8 cellular contexts compared by ENCODE assay signal in genomic region chr2:24084386-24085375, GRCh38. TPM values are rescaled to one million over a fixed set of nuclear protein-coding genes. Genes with fewer than 3 reads are reported as not detected.
DNase-seq lines count a peak whose midpoint lies in the region; ATAC-seq and TF ChIP-seq lines count a peak whose summit lies in the region.

TSS of gene TP53I3 (minus strand) at chr2:24084834. CDS start at chr2:24084326, 508 bp downstream.

- peak within 1 kb of the TSS; percentile 87 for H3K9ac ChIP-seq in GM23248
- peak within 1 kb of the TSS; percentile 84 for H3K9ac ChIP-seq in Karpas-422 (ENCODE audit: low read length)

- H3K27me3 ChIP-seq in GM23248 (replicated peaks; ENCODE audit: insufficient read depth) (no peaks in the 10 kb centered on the region), Karpas-422 (ENCODE audit: low read length) (no peaks in the 10 kb centered on the region), foreskin keratinocyte (no peaks in the 10 kb centered on the region), neuron (ENCODE audit: insufficient read depth, low read length) (no peaks in the 10 kb centered on the region)

- H4K20me1 ChIP-seq in GM23248 (ENCODE audit: insufficient read depth): no peaks in the 10 kb centered on the region
- no peaks in the 10 kb centered on the region for H4K20me1 ChIP-seq in Karpas-422 (ENCODE audit: insufficient read depth, low read depth, low read length)

- peak; percentile 91 for ATAC-seq in foreskin keratinocyte

- H3K36me3 ChIP-seq in GM23248 (ENCODE audit: low read depth) (peaks cover 6% of the 10 kb centered on the region; the same call in 1 of the 2 replicates), Karpas-422 (ENCODE audit: insufficient read depth, low read length) (no peaks in the 10 kb centered on the region; the same call in 1 of the 2 replicates), neuron (ENCODE audit: insufficient read depth, low read length) (peaks cover 18% of the 10 kb centered on the region)

- TF ChIP-seq CTCF in RWPE1 (conservative IDR thresholded peaks at IDR 0.05; ENCODE audit: low read depth) (peak; percentile 96), foreskin keratinocyte (conservative IDR thresholded peaks at IDR 0.05) (peak; percentile 99)

- DNase-seq in ELR (ENCODE audit: low read depth): peak; percentile 89
- peak; percentile 94 for DNase-seq in GM23248
- DNase-seq in Karpas-422: peak; percentile 94
- peak; percentile 78 for DNase-seq in RWPE1 (ENCODE audit: low spot score)
- peak; percentile 73 for DNase-seq in activated gamma-delta T cell treated with anti-CD3 and anti-CD28 coated beads, Interleukin-2, amount 50 U/mL, for 16 hours (ENCODE audit: low read depth)
- peak; percentile 78 to 81 for DNase-seq in foreskin keratinocyte
- DNase-seq in stromal cell of bone marrow (ENCODE audit: low read depth): peak; percentile 77

- H3K79me2 ChIP-seq in GM23248 (ENCODE audit: insufficient read depth) (peaks cover 12% of the 10 kb centered on the region; the same call in 1 of the 2 replicates), Karpas-422 (ENCODE audit: low read length) (no peaks in the 10 kb centered on the region)

- H3K4me3 ChIP-seq in GM23248: peak within 1 kb of the TSS; percentile 90
- peak within 1 kb of the TSS; percentile 70 for H3K4me3 ChIP-seq in Karpas-422 (ENCODE audit: low read length)
- peak within 1 kb of the TSS; percentile 61 for H3K4me3 ChIP-seq in neuron (ENCODE audit: low read length)

- H3K9me3 ChIP-seq in GM23248 (ENCODE audit: low read depth) (no peaks in the 10 kb centered on the region), Karpas-422 (ENCODE audit: low read length) (no peaks in the 10 kb centered on the region), neuron (ENCODE audit: low read length) (no peaks in the 10 kb centered on the region)

- H3K4me2 ChIP-seq in GM23248 (ENCODE audit: unreplicated experiment): peak within 1 kb of the TSS; percentile 93
- H3K4me2 ChIP-seq in Karpas-422 (ENCODE audit: low read depth, low read length, poor library complexity, severe bottlenecking): peak within 1 kb of the TSS; percentile 97

- CTCF ChIA-PET in RWPE1 (lab: Yijun Ruan, JAX): interaction anchor here (0.5 to 1.6 kb wide), 15 partner anchors 7 to 187 kb away, joined by 3 to 10 read pairs (median 3); partner anchors contain the start of gene ATAD2B

- H3K9me2 ChIP-seq in GM23248 (ENCODE audit: insufficient read depth) (no peaks in the 10 kb centered on the region), Karpas-422 (replicated peaks; ENCODE audit: insufficient read depth, low read length) (no peaks in the 10 kb centered on the region)

- 0 out of 2 replicates have a peak, but pooled peaks cover 10% of the 10 kb centered on the region for H3F3A ChIP-seq in GM23248 (ENCODE audit: insufficient read depth)

- H3K27ac ChIP-seq in GM23248 (peak within 1 kb of the TSS; percentile 77), Karpas-422 (ENCODE audit: low read length) (peak within 1 kb of the TSS; percentile 93), RWPE1 (peak within 1 kb of the TSS; percentile 97), foreskin keratinocyte (peak within 1 kb of the TSS; percentile 45)

- H2AFZ ChIP-seq in GM23248: peak within 1 kb of the TSS; percentile 97
- H2AFZ ChIP-seq in Karpas-422 (ENCODE audit: low read length): peak within 1 kb of the TSS; percentile 90
- peak within 1 kb of the TSS; percentile 20 for H2AFZ ChIP-seq in neuron (ENCODE audit: low read depth, low read length)

- 0 out of 2 replicates have a peak, but pooled peaks cover 6% of the 10 kb centered on the region for H3K4me1 ChIP-seq in GM23248 (ENCODE audit: insufficient read depth)
- peaks cover 18% of the 10 kb centered on the region for H3K4me1 ChIP-seq in Karpas-422 (ENCODE audit: low read length)
- peaks cover 4% of the 10 kb centered on the region for H3K4me1 ChIP-seq in foreskin keratinocyte
- peaks cover 14% of the 10 kb centered on the region for H3K4me1 ChIP-seq in neuron (ENCODE audit: insufficient read depth, low read length)

- 0 to 1% methylated on average over 34 to 45 of the region's 50 CpGs for WGBS in GM23248 (ENCODE audit: low coverage in 1 of 2, low lambda C conversion rate in 2 of 2, missing lambda C conversion rate in 2 of 2), 2 experiments

- POLR2A ChIA-PET in RWPE1 (lab: Yijun Ruan, JAX; ENCODE audit: low non-redundant PET): interaction anchor here (1.0 kb wide), 1 partner anchor 157 kb away, joined by 12 read pairs; no protein-coding TSS in a partner anchor

- in situ Hi-C loops in GM23248 (cut with MboI): no loop called here

RNA-seq across cellular contexts. Expression of gene TP53I3, which starts in this region (rescaled TPM):
- 74.1 and 76.2 TPM in 2 replicates for total RNA-seq in GM23248 (2014; rRNA removed; shearing (Covaris generic))
- polyA plus RNA-seq in GM23248 (2016; fragmentation: Nextera tagmentation; extraction: Ambion mirVana) (81.7 and 85.3 TPM in 2 replicates), foreskin keratinocyte (39.4 and 61.3 TPM in 2 replicates)
- total RNA-seq in Karpas-422 (2014; rRNA removed; shearing (Covaris generic); ENCODE audit: low replicate concordance): 3.4 and 13.5 TPM in 2 replicates
- total RNA-seq in foreskin keratinocyte: 38.4 and 59.8 TPM in 2 replicates

Comparison
In these comparisons a context has a peak if more than half of its experiments do, and no peak if none do; other contexts are left out.
1. Peak in every context shown above with its lines: DNase-seq, ATAC-seq, H3K4me3 ChIP-seq and H3K27ac ChIP-seq.
2. H2AFZ ChIP-seq: peak in every context shown above with its lines; median percentile 97 in GM23248; 90 in Karpas-422; 20 in neuron.
3. H3K27ac ChIP-seq: peak in every context shown above with its lines; median percentile 97 in RWPE1; 93 in Karpas-422; 77 in GM23248; 45 in foreskin keratinocyte.